ENCODE assay signal across 1 cellular context in the genomic region with DNA sequence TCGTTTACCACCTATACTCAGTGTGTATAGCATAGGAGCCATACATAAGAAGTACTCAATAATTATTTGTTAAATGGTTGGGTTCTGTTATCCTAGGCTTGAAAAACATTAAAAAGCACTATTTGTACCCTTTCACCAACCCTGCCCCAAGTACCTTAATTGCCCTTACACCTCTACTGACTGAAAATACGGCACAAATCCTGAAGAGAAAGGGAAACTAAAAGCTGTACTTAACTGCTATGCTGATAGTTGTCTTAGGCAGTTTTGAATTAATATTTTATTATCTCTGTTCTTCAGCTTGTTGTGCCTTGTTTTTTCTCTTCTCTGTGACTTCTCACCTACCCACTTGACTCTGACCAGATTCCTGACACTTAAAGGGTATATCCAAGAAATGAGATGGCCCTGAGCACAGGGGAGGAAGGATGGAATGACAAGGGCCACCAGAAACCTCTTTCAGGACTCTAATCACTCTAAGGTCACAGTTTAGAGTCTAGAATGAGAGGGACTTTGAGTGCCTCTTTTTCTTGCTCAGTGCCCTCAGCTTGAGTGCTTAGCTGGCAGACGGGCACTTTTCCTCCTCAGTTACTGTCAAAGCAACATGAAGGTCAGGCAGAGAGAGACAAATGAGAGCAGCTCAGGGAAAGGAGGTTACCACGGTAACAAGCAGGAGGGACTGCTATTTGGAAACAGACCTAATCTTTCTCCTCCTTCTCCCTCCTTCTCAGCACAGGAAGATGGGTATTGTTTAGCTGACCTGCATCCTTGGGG.
TF ChIP-seq lines count a peak whose summit lies in the region.

No MANE protein-coding gene starts in this region.

TF ChIP-seq in HepG2, 621 proteins besides CTCF, POLR2A, EP300 and RAD21 (continued from another document):
- TF ChIP-seq, protein P1, sequence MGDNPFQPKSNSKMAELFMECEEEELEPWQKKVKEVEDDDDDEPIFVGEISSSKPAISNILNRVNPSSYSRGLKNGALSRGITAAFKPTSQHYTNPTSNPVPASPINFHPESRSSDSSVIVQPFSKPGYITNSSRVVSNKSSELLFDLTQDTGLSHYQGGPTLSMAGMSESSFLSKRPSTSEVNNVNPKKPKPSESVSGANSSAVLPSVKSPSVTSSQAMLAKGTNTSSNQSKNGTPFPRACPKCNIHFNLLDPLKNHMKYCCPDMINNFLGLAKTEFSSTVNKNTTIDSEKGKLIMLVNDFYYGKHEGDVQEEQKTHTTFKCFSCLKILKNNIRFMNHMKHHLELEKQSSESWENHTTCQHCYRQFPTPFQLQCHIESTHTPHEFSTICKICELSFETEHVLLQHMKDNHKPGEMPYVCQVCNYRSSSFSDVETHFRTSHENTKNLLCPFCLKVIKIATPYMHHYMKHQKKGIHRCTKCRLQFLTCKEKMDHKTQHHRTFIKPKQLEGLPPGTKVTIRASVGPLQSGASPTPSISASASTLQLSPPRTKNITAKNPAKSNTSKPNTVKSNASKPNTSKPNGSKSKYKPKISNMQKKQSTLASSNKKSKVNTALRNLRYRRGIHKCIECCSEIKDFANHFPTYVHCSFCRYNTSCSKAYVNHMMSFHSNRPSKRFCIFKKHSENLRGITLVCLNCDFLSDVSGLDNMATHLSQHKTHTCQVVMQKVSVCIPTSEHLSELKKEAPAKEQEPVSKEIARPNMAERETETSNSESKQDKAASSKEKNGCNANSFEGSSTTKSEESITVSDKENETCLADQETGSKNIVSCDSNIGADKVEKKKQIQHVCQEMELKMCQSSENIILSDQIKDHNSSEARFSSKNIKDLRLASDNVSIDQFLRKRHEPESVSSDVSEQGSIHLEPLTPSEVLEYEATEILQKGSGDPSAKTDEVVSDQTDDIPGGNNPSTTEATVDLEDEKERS (CRISPR knock-in tag; IDR thresholded peaks at IDR 0.05) = no peak
- TF ChIP-seq ZNF710 (CRISPR knock-in tag; IDR thresholded peaks at IDR 0.05; ENCODE audit: borderline replicate concordance) (no peak), MYNN (CRISPR knock-in tag; IDR thresholded peaks at IDR 0.05; ENCODE audit: low read depth) (0 out of 2 replicates have a peak, but pooled peaks have one; percentile 79), ZNF468 (CRISPR knock-in tag; IDR thresholded peaks at IDR 0.05) (no peak), ZNF549 (CRISPR knock-in tag; IDR thresholded peaks at IDR 0.05) (no peak), U2AF1 (optimal IDR thresholded peaks at IDR 0.05; ENCODE audit: low read depth, low read length) (no peak), PHF20 (CRISPR knock-in tag; IDR thresholded peaks at IDR 0.05) (no peak)
- TF ChIP-seq, protein P2, sequence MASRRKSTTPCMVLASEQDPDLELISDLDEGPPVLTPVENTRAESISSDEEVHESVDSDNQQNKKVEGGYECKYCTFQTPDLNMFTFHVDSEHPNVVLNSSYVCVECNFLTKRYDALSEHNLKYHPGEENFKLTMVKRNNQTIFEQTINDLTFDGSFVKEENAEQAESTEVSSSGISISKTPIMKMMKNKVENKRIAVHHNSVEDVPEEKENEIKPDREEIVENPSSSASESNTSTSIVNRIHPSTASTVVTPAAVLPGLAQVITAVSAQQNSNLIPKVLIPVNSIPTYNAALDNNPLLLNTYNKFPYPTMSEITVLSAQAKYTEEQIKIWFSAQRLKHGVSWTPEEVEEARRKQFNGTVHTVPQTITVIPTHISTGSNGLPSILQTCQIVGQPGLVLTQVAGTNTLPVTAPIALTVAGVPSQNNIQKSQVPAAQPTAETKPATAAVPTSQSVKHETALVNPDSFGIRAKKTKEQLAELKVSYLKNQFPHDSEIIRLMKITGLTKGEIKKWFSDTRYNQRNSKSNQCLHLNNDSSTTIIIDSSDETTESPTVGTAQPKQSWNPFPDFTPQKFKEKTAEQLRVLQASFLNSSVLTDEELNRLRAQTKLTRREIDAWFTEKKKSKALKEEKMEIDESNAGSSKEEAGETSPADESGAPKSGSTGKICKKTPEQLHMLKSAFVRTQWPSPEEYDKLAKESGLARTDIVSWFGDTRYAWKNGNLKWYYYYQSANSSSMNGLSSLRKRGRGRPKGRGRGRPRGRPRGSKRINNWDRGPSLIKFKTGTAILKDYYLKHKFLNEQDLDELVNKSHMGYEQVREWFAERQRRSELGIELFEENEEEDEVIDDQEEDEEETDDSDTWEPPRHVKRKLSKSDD (CRISPR knock-in tag; IDR thresholded peaks at IDR 0.05; ENCODE audit: low read depth) = no peak
